ENCODE assay signal across 20 cellular contexts in genomic region chr15:43702174-43702573, GRCh38. TPM values are rescaled to one million over a fixed set of nuclear protein-coding genes. Genes with fewer than 3 reads are reported as not detected.
DNase-seq lines count a peak whose midpoint lies in the region; ATAC-seq, FAIRE-seq and TF ChIP-seq lines count a peak whose summit lies in the region.
"Had no signal": no experiment of that assay in that cellular context is flagged by ENCODE, and none has a peak within 500 bp of the region (broad histone marks: within the 10 kb centered on the region; RNA-seq: fewer than 3 reads in every experiment).

No MANE protein-coding gene starts in this region.

- H3K27ac ChIP-seq in SJCRH30: peak overlapping the region; percentile 41; the same call in 1 of the 2 replicates
- H3K27ac ChIP-seq: A549, BLaER1, HL-60 had no signal

- no peaks in the 10 kb centered on the region for H3K9me3 ChIP-seq in SJCRH30 (replicated peaks)
- H3K9me3 ChIP-seq: A549, BLaER1 had no signal

- H3K4me3 ChIP-seq in SJCRH30 (no peak overlapping the region), choroid plexus epithelial cell (ENCODE audit: low read depth, low read length) (no peak overlapping the region), retinal pigment epithelial cell (ENCODE audit: low read length) (no peak overlapping the region)
- H3K4me3 ChIP-seq: A549, BLaER1 had no signal

- H3K36me3 ChIP-seq in SJCRH30: no peaks in the 10 kb centered on the region
- H3K36me3 ChIP-seq: BLaER1 had no signal

- DNase-seq in D341Med (ENCODE audit: low spot score) (peak; percentile 59), SJCRH30 (peak; percentile 80 to 82), choroid plexus epithelial cell (ENCODE audit: low read depth) (peak; percentile 3), retinal pigment epithelial cell (ENCODE audit: low read depth) (peak; percentile 83), left lobe of liver (ENCODE audit: low spot score) (no peak), H54 (ENCODE audit: insufficient read length, low spot score) (no peak), epidermal melanocyte (ENCODE audit: insufficient read length, low spot score) (no peak), D721Med (ENCODE audit: insufficient read length, low spot score) (no peak)
- DNase-seq: Calu3; CD4-positive, CD25-positive, alpha-beta regulatory T cell; DMS153; DMS79 treated with DMSO at 0.1 percent for 48 hours; EL; GDM1 had no signal

- FAIRE-seq in H54 (lab: Jason Lieb, UNC) (no peak), D721Med (lab: Jason Lieb, UNC) (no peak)
- FAIRE-seq: A549, GM12892, H1 had no signal

- H3K27me3 ChIP-seq in SJCRH30: no peaks in the 10 kb centered on the region
- H3K27me3 ChIP-seq: BLaER1 had no signal

- no peak for TF ChIP-seq CTCF in choroid plexus epithelial cell (conservative IDR thresholded peaks at IDR 0.05; ENCODE audit: low read depth, low read length)
- no peak for TF ChIP-seq CTCF in retinal pigment epithelial cell (conservative IDR thresholded peaks at IDR 0.05; ENCODE audit: low read depth, low read length)
- no peak for TF ChIP-seq CTCF in D721Med (IDR thresholded peaks at IDR 0.05; ENCODE audit: insufficient read depth, missing control alignments)

- peaks cover 12% of the 10 kb centered on the region; the same call in 1 of the 2 replicates for H3K4me1 ChIP-seq in SJCRH30
- H3K4me1 ChIP-seq: A549, BLaER1 had no signal

- no peak for ATAC-seq in left lobe of liver
- ATAC-seq: A549, HCT116 had no signal

- no peak for TF ChIP-seq POLR2A in H54 (IDR thresholded peaks at IDR 0.05; ENCODE audit: low read depth, low read length)

RNA-seq across cellular contexts. Expression of gene CKMT1A, which starts 8.5 kb away (rescaled TPM):
- 0.20 TPM in 1 of 2 replicates, not detected in the other for total RNA-seq in SJCRH30 (2014; rRNA removed; shearing (Covaris generic))
- not detected for total RNA-seq in left lobe of liver
- total RNA-seq: CD4-positive, CD25-positive, alpha-beta regulatory T cell had no signal

RNA-seq across cellular contexts. Expression of gene PDIA3, which starts 44.1 kb away (rescaled TPM):
- 204 and 229 TPM in 2 replicates for total RNA-seq in SJCRH30 (2014; rRNA removed; shearing (Covaris generic))
- 425 TPM for total RNA-seq in left lobe of liver

RNA-seq across cellular contexts. Expression of gene CATSPER2, which starts 53.5 kb away (rescaled TPM):
- 1.3 and 1.4 TPM in 2 replicates for total RNA-seq in SJCRH30 (2014; rRNA removed; shearing (Covaris generic))
- total RNA-seq in left lobe of liver: 1.8 TPM

Comparison
In these comparisons a context has a peak if more than half of its experiments do, and no peak if none do; other contexts are left out.
1. DNase-seq: peak in D341Med (single experiment), SJCRH30 (2 of 2), choroid plexus epithelial cell (single experiment) and retinal pigment epithelial cell (single experiment); none in left lobe of liver (single experiment), H54 (single experiment), epidermal melanocyte (single experiment) and D721Med (single experiment).